ENCODE assay signal across 20 cellular contexts in genomic region chr7:28395806-28396205, GRCh38. TPM values are rescaled to one million over a fixed set of nuclear protein-coding genes. Genes with fewer than 3 reads are reported as not detected.
A peak's percentile ranks its signal among the peaks of the same experiment; 100 is the strongest.
DNase-seq lines count a peak whose midpoint lies in the region; TF ChIP-seq lines count a peak whose summit lies in the region.
"Had no signal": no experiment of that assay in that cellular context is flagged by ENCODE, and none has a peak within 500 bp of the region (broad histone marks: within the 10 kb centered on the region; RNA-seq: fewer than 3 reads in every experiment).

No MANE protein-coding gene starts in this region.

- no peaks in the 10 kb centered on the region for H3F3A ChIP-seq in GM23248 (ENCODE audit: insufficient read depth)

- H3K27ac Mint-ChIP-seq in brain (peak overlapping the region in 3 of 5 experiments; percentile 5 to 55 (median 44)), nephron (peak overlapping the region; percentile 43 to 78 (median 66))
- H3K27ac Mint-ChIP-seq in T-helper 2 cell treated with Interferon-gamma antibody and Interleukin-4, amounts not matched to agents 5 μg/mL and 100 μg/mL, for 36 hours = no peak overlapping the region
- H3K27ac Mint-ChIP-seq: CD4-positive, CD25-positive, alpha-beta regulatory T cell had no signal

- 24 to 26% methylated on average over 2 of the region's 2 CpGs for WGBS in GM23248 (ENCODE audit: low coverage in 1 of 2, low lambda C conversion rate in 2 of 2, missing lambda C conversion rate in 2 of 2), 2 experiments
- WGBS in spleen, 5 donors = 72 to 87% (median 77%) methylated on average over 2 of the region's 2 CpGs

- H2AFZ ChIP-seq in GM23248 = no peak overlapping the region

- H3K27ac ChIP-seq in GM23248 (no peak overlapping the region), spleen (no peak overlapping the region)
- H3K27ac ChIP-seq: Peyer's patch had no signal

- intact Hi-C loops in spleen (cut with DNase I; ENCODE audit: low total_unique reads) = no loop called here

- H3K27me3 ChIP-seq in GM23248 (replicated peaks; ENCODE audit: insufficient read depth) (no peaks in the 10 kb centered on the region), spleen (replicated peaks in 1 of 7) (peaks cover 0 to 33% (median 0%) of the 10 kb centered on the region in 7 donors)
- H3K27me3 ChIP-seq: BE2C, MG63, Peyer's patch had no signal

- no peaks in the 10 kb centered on the region for H3K9me3 ChIP-seq in GM23248 (ENCODE audit: low read depth)
- H3K9me3 ChIP-seq in spleen = no peaks in the 10 kb centered on the region
- H3K9me3 ChIP-seq: BE2C, MG63, Peyer's patch had no signal

- no peaks in the 10 kb centered on the region for H3K27me3 Mint-ChIP-seq in brain
- H3K27me3 Mint-ChIP-seq in nephron (ENCODE audit: low read depth) = no peaks in the 10 kb centered on the region
- H3K27me3 Mint-ChIP-seq in T-helper 2 cell treated with Interferon-gamma antibody and Interleukin-4, amounts not matched to agents 5 μg/mL and 100 μg/mL, for 36 hours (ENCODE audit: low read depth) = peaks cover 9% of the 10 kb centered on the region

- H3K4me2 ChIP-seq in GM23248 (ENCODE audit: unreplicated experiment) = no peak overlapping the region

- in situ Hi-C loops in GM23248 (cut with MboI) = loop anchor here (10.0 to 25.0 kb wide), 2 partner anchors 459 to 716 kb away; no protein-coding TSS in a partner anchor

- H3K9me2 ChIP-seq in GM23248 (ENCODE audit: insufficient read depth) = no peaks in the 10 kb centered on the region

- H3K4me3 Mint-ChIP-seq in brain (no peak overlapping the region), nephron (no peak overlapping the region)
- no peak overlapping the region for H3K4me3 Mint-ChIP-seq in T-helper 2 cell treated with Interferon-gamma antibody and Interleukin-4, amounts not matched to agents 5 μg/mL and 100 μg/mL, for 36 hours
- H3K4me3 Mint-ChIP-seq: CD4-positive, CD25-positive, alpha-beta regulatory T cell had no signal

- no peaks in the 10 kb centered on the region for H4K20me1 ChIP-seq in GM23248 (ENCODE audit: insufficient read depth)

- no peak for TF ChIP-seq CTCF in brain (conservative IDR thresholded peaks at IDR 0.05)
- TF ChIP-seq CTCF in nephron (IDR thresholded peaks at IDR 0.05; ENCODE audit: unreplicated experiment in 3 of 3) = no peak
- TF ChIP-seq CTCF in spleen (IDR thresholded peaks at IDR 0.05 in 8 of 11, conservative IDR thresholded peaks at IDR 0.05 in 3 of 11) = no peak

- no peak for TF ChIP-seq POLR2A in spleen (IDR thresholded peaks at IDR 0.05)

- no peak overlapping the region for H3K9ac ChIP-seq in GM23248

- H3K4me1 Mint-ChIP-seq in brain (peaks cover 25% of the 10 kb centered on the region), nephron (peaks cover 30% of the 10 kb centered on the region)
- H3K4me1 Mint-ChIP-seq in T-helper 2 cell treated with Interferon-gamma antibody and Interleukin-4, amounts not matched to agents 5 μg/mL and 100 μg/mL, for 36 hours (ENCODE audit: low read depth) = no peaks in the 10 kb centered on the region
- H3K4me1 Mint-ChIP-seq: CD4-positive, CD25-positive, alpha-beta regulatory T cell had no signal

- no peaks in the 10 kb centered on the region for H3K36me3 Mint-ChIP-seq in brain
- no peaks in the 10 kb centered on the region for H3K36me3 Mint-ChIP-seq in nephron (ENCODE audit: low read depth)
- no peaks in the 10 kb centered on the region for H3K36me3 Mint-ChIP-seq in T-helper 2 cell treated with Interferon-gamma antibody and Interleukin-4, amounts not matched to agents 5 μg/mL and 100 μg/mL, for 36 hours (ENCODE audit: low read depth)
- H3K36me3 Mint-ChIP-seq: CD4-positive, CD25-positive, alpha-beta regulatory T cell had no signal

- H3K9me3 Mint-ChIP-seq in brain (peaks cover 5 to 15% (median 7%) of the 10 kb centered on the region in 5 experiments), nephron (peaks cover 2% of the 10 kb centered on the region)
- H3K9me3 Mint-ChIP-seq in T-helper 2 cell treated with Interferon-gamma antibody and Interleukin-4, amounts not matched to agents 5 μg/mL and 100 μg/mL, for 36 hours = no peaks in the 10 kb centered on the region

- H3K4me1 ChIP-seq in GM23248 (ENCODE audit: insufficient read depth) (peaks cover 5% of the 10 kb centered on the region; the same call in 1 of the 2 replicates), spleen (no peaks in the 10 kb centered on the region)
- H3K4me1 ChIP-seq: BE2C, Peyer's patch had no signal

- no peaks in the 10 kb centered on the region for H3K36me3 ChIP-seq in GM23248 (ENCODE audit: low read depth)
- H3K36me3 ChIP-seq in spleen = no peaks in the 10 kb centered on the region
- H3K36me3 ChIP-seq: BE2C, MG63, Peyer's patch had no signal

- no peak overlapping the region for H3K4me3 ChIP-seq in GM23248
- no peak overlapping the region for H3K4me3 ChIP-seq in spleen
- H3K4me3 ChIP-seq: MG63, Peyer's patch had no signal

- peak; percentile 31 for DNase-seq in GM23248
- DNase-seq in NCI-H748 treated with DMSO at 0.1 percent for 48 hours (lab: John Stamatoyannopoulos, UW) = peak; percentile 41
- no peak for DNase-seq in spleen
- DNase-seq in T-helper 2 cell treated with Interferon-gamma antibody and Interleukin-4, amounts not matched to agents 5 μg/mL and 100 μg/mL, for 36 hours (ENCODE audit: low spot score) = no peak
- DNase-seq in NCI-H1105 (lab: John Stamatoyannopoulos, UW) = no peak
- DNase-seq: BE2C; CD4-positive, CD25-positive, alpha-beta regulatory T cell; COR-L47; DMS 273 treated with DMSO at 0.1 percent for 48 hours; DND-41; Kasumi-1; MG63; NCI-H1092; NCI-H1694; NCI-H2081 treated with DMSO at 0.1 percent for 48 hours; NCI-H510A; NK-92 treated with Interleukin-12 subunit alpha and Interleukin-12 subunit beta, amount 100 ng/mL, for 24 hours; Peyer's patch had no signal

- no peaks in the 10 kb centered on the region for H3K79me2 ChIP-seq in GM23248 (ENCODE audit: insufficient read depth)

RNA-seq across cellular contexts. Expression of gene CREB5, which starts 16.5 kb away (rescaled TPM):
- 13.6 and 14.8 TPM in 2 replicates for total RNA-seq in GM23248 (2014; rRNA removed; shearing (Covaris generic))
- polyA plus RNA-seq in GM23248 (2016; fragmentation: Nextera tagmentation; extraction: Ambion mirVana) (15.2 and 19.2 TPM in 2 replicates), brain (ENCODE audit: insufficient read depth, low read depth, low replicate concordance) (11.6 TPM), spleen (1 to 10 TPM in 2 of 3 donors, under 1 TPM in 1; 0.88 to 4.1 (median 2.0) TPM)
- 10 to 100 TPM; 20.7 to 56.8 (median 28.8) TPM for total RNA-seq in spleen
- polyA plus RNA-seq: CD4-positive, CD25-positive, alpha-beta regulatory T cell had no signal

Comparison
In these comparisons a context has a peak if more than half of its experiments do, and no peak if none do; other contexts are left out.
1. DNase-seq: peak in GM23248 (single experiment) and NCI-H748 treated with DMSO at 0.1 percent for 48 hours (single experiment); none in spleen (single experiment), T-helper 2 cell treated with Interferon-gamma antibody and Interleukin-4, amounts not matched to agents 5 μg/mL and 100 μg/mL, for 36 hours (single experiment) and NCI-H1105 (single experiment).